In the genomic region with DNA sequence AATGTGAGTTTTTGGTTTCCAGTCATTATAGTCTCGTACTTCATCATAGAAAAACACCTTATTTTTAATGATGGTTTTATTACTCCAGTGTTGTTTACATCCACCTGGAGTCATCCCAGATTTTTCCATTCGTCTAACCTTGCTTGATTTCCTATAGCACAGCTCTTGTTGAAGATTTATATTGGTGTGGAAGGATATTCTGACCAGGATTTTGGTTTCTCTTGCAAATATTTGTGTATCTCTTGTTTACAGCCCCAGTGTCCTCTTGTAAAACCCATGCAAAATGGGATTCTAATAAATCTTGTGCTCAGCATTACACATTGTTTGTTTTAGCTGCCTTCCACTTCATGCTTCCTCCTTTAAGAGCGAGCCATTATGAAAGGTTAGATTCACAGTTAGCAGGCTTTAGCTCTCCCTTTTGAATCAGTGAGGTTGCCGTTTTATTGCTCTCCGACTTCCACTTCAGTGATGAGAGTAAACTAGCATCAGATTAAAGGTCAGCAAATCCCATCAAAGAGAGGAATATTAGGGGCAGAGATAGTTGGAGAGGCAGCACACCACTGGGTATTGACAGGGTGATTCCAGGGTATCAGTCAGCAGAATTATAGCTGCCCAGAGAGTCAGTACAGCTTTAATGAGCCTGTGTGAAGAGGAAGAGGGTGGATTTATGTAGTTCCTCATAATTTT, we compare ENCODE assay signal across 10 cellular contexts.
A peak's percentile ranks its signal among the peaks of the same experiment; 100 is the strongest.
DNase-seq lines count a peak whose midpoint lies in the region; ATAC-seq and TF ChIP-seq lines count a peak whose summit lies in the region.
"Had no signal": no experiment of that assay in that cellular context is flagged by ENCODE, and none has a peak within 500 bp of the region (broad histone marks: within the 10 kb centered on the region; RNA-seq: fewer than 3 reads in every experiment).

No MANE protein-coding gene starts in this region.

- peak; percentile 42 for ATAC-seq in Right ventricle myocardium inferior
- peak; percentile 39 for ATAC-seq in gastroesophageal sphincter

- H2BK5ac ChIP-seq in neuronal stem cell (ENCODE audit: low read length) = no peak overlapping the region

- no peaks in the 10 kb centered on the region for H3K79me1 ChIP-seq in neuronal stem cell (ENCODE audit: low read depth, low read length)

- no peak overlapping the region for H3K27ac ChIP-seq in right atrium auricular region
- H3K27ac ChIP-seq in gastroesophageal sphincter = no peak overlapping the region
- H3K27ac ChIP-seq in transverse colon = peak overlapping the region in 3 of 4 donors; percentile 5 to 28 (median 24)
- no peak overlapping the region for H3K27ac ChIP-seq in neuronal stem cell (replicated peaks; ENCODE audit: low read length)
- H3K27ac ChIP-seq: breast epithelium had no signal

- H3K27me3 ChIP-seq in right atrium auricular region = no peaks in the 10 kb centered on the region
- H3K27me3 ChIP-seq in gastroesophageal sphincter = no peaks in the 10 kb centered on the region
- no peaks in the 10 kb centered on the region for H3K27me3 ChIP-seq in transverse colon
- H3K27me3 ChIP-seq in neuronal stem cell (ENCODE audit: control insufficient read depth in 3 of 3, insufficient read depth in 3 of 3, low read depth in 1 of 3, low read length in 3 of 3) = no peaks in the 10 kb centered on the region
- H3K27me3 ChIP-seq: breast epithelium had no signal

- no peak for TF ChIP-seq EP300 in gastroesophageal sphincter (IDR thresholded peaks at IDR 0.05)
- no peak for TF ChIP-seq EP300 in transverse colon (IDR thresholded peaks at IDR 0.05; ENCODE audit: low read depth)

- no peak overlapping the region for H3K4me2 ChIP-seq in neuronal stem cell (ENCODE audit: insufficient read depth, low read length, poor library complexity, severe bottlenecking)

- no peak overlapping the region for H3K18ac ChIP-seq in neuronal stem cell (ENCODE audit: low read length)

- no peak overlapping the region for H4K91ac ChIP-seq in neuronal stem cell (ENCODE audit: low read depth, low read length, poor library complexity)

- no peak overlapping the region for H2BK15ac ChIP-seq in neuronal stem cell (ENCODE audit: low read length)

- H3K14ac ChIP-seq in neuronal stem cell (ENCODE audit: low read length) = no peak overlapping the region

- no peak overlapping the region for H3K9ac ChIP-seq in neuronal stem cell (ENCODE audit: low read depth, low read length, poor library complexity)

- H3K4me1 ChIP-seq in right atrium auricular region = peaks cover 0 to 9% of the 10 kb centered on the region in 2 donors
- H3K4me1 ChIP-seq in gastroesophageal sphincter = peaks cover 0 to 19% (median 0%) of the 10 kb centered on the region in 3 donors
- H3K4me1 ChIP-seq in transverse colon = peaks cover 0 to 17% (median 15%) of the 10 kb centered on the region in 4 donors
- peaks cover 7 to 24% of the 10 kb centered on the region in 2 donors for H3K4me1 ChIP-seq in neuronal stem cell (ENCODE audit: control insufficient read depth in 2 of 2, insufficient read depth in 1 of 2, low read depth in 1 of 2, low read length in 2 of 2)
- H3K4me1 ChIP-seq: breast epithelium had no signal

- no peak overlapping the region for H3K4ac ChIP-seq in neuronal stem cell (ENCODE audit: low read length)

- H2BK120ac ChIP-seq in neuronal stem cell (ENCODE audit: low read depth, low read length) = no peak overlapping the region

- H2BK12ac ChIP-seq in neuronal stem cell (ENCODE audit: low read length) = no peak overlapping the region

- 37 to 47% methylated on average over 5 of the region's 5 CpGs for WGBS in gastroesophageal sphincter (ENCODE audit: low coverage in 1 of 2), 2 donors
- 30 to 46% methylated on average over 3 to 5 of the region's 5 CpGs for WGBS in transverse colon (ENCODE audit: low coverage in 1 of 2), 2 donors
- WGBS in neuronal stem cell (ENCODE audit: extremely low coverage in 2 of 2, insufficient read length in 2 of 2, insufficient replicate concordance in 1 of 2), 2 donors = no CpG with 5 or more reads among the region's 5 CpGs

- H2AK5ac ChIP-seq in neuronal stem cell (ENCODE audit: low read depth, low read length) = no peak overlapping the region

- TF ChIP-seq CTCF in right atrium auricular region (IDR thresholded peaks at IDR 0.05) = no peak
- no peak for TF ChIP-seq CTCF in gastroesophageal sphincter (IDR thresholded peaks at IDR 0.05)
- no peak for TF ChIP-seq CTCF in transverse colon (IDR thresholded peaks at IDR 0.05)

- no peak overlapping the region for H3K23ac ChIP-seq in neuronal stem cell (ENCODE audit: low read depth, low read length, poor library complexity)

- no peak for TF ChIP-seq POLR2A in gastroesophageal sphincter (IDR thresholded peaks at IDR 0.05)
- TF ChIP-seq POLR2A in transverse colon (IDR thresholded peaks at IDR 0.05) = no peak

- H3K9me3 ChIP-seq in right atrium auricular region (no peaks in the 10 kb centered on the region), gastroesophageal sphincter (no peaks in the 10 kb centered on the region), transverse colon (no peaks in the 10 kb centered on the region), neuronal stem cell (replicated peaks in 1 of 2; ENCODE audit: control insufficient read depth in 2 of 2, insufficient read depth in 1 of 2, low read depth in 1 of 2, low read length in 2 of 2) (no peaks in the 10 kb centered on the region)
- H3K9me3 ChIP-seq: breast epithelium had no signal

- in situ Hi-C loops in transverse colon (cut with MboI; ENCODE audit: low pct_ligation_motif_present in 1 of 4, low pct_unique_long_range_greater_than_20kb in 1 of 4, low sequenced_read_pairs in 3 of 4) = no loop called here

- intact Hi-C loops in Right ventricle myocardium inferior (cut with DNase I) = no loop called here
- intact Hi-C loops in transverse colon (cut with DNase I; ENCODE audit: low total_unique reads) = no loop called here

- no peak overlapping the region for H2AFZ ChIP-seq in neuronal stem cell (ENCODE audit: low read length)

- H3K4me3 ChIP-seq in right atrium auricular region = no peak overlapping the region
- no peak overlapping the region for H3K4me3 ChIP-seq in gastroesophageal sphincter
- H3K4me3 ChIP-seq in transverse colon = no peak overlapping the region
- no peak overlapping the region for H3K4me3 ChIP-seq in neuronal stem cell (ENCODE audit: low read length in 2 of 2)
- H3K4me3 ChIP-seq: breast epithelium had no signal

- DNase-seq in Right ventricle myocardium inferior (ENCODE audit: missing footprints) (no peak), right atrium auricular region (ENCODE audit: low spot score) (no peak), NCI-H69 (lab: John Stamatoyannopoulos, UW) (peak; percentile 91), transverse colon (no peak), T-helper 1 cell (no peak), amniotic stem cell (lab: John Stamatoyannopoulos, UW) (no peak), neuronal stem cell (ENCODE audit: low spot score) (no peak)
- DNase-seq: NCI-H1694 treated with DMSO at 0.1 percent for 48 hours had no signal

- no peaks in the 10 kb centered on the region for H3K36me3 ChIP-seq in right atrium auricular region
- no peaks in the 10 kb centered on the region for H3K36me3 ChIP-seq in gastroesophageal sphincter
- H3K36me3 ChIP-seq in transverse colon = no peaks in the 10 kb centered on the region
- no peaks in the 10 kb centered on the region for H3K36me3 ChIP-seq in neuronal stem cell (replicated peaks in 1 of 2; ENCODE audit: control insufficient read depth in 2 of 2, insufficient read depth in 2 of 2, low read length in 2 of 2)
- H3K36me3 ChIP-seq: breast epithelium had no signal

- no peak overlapping the region for H4K8ac ChIP-seq in neuronal stem cell (ENCODE audit: low read depth, low read length)

Comparison
In these comparisons a context has a peak if more than half of its experiments do, and no peak if none do; other contexts are left out.
1. H3K27ac ChIP-seq: peak in transverse colon (3 of 4); none in right atrium auricular region (0 of 2), gastroesophageal sphincter (0 of 4) and neuronal stem cell (single experiment).